2 cellular contexts compared by ENCODE assay signal in the genomic region with DNA sequence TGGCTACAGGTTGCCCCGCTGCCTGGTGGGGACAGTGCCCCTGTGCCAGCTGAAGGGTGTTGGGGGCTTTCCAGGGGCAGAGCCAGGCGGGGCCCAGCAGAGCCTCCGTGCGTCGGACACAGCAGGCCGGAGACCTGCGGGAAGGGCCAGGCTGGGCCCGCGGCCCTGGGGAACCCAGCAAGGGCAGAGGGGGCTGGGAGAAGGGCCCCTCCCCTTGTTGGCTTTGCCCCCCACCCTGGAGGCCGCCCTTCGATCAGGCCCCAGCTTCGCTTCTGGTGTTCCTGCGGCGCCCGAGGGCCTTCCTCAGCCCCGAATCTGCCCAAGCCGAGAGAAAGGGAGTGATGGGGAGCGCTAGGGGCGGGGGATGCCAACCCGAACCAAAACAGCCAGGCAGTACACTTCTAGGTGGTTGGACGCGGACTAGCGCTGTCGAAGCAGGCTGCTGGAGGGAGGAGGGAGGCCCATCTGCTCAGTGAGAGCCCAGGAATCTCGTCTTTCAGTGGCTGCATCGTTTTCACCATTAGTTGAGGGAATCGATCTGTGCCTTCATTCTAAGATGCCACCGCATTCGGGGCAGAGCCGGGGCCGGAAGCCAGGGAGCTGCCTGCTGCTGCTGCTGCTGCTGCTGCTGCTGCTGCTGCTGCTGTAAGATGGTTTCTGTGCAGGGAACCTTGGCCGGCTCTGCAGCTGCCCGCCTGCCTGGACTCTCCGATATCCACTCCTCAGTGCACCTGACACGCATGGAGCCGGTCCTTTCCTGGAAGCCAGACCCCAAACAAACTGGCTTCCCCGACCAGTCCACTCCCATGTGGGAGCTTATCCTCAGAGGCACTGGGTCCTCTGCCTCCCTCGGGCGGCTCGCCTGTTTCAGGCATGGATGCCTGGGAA.
TF ChIP-seq lines count a peak whose summit lies in the region.

No MANE protein-coding gene starts in this region.

TF ChIP-seq in GM23338, 12 proteins besides CTCF, POLR2A, EP300 and RAD21 (continued from another document and continues in another):
- TF ChIP-seq, protein P1, sequence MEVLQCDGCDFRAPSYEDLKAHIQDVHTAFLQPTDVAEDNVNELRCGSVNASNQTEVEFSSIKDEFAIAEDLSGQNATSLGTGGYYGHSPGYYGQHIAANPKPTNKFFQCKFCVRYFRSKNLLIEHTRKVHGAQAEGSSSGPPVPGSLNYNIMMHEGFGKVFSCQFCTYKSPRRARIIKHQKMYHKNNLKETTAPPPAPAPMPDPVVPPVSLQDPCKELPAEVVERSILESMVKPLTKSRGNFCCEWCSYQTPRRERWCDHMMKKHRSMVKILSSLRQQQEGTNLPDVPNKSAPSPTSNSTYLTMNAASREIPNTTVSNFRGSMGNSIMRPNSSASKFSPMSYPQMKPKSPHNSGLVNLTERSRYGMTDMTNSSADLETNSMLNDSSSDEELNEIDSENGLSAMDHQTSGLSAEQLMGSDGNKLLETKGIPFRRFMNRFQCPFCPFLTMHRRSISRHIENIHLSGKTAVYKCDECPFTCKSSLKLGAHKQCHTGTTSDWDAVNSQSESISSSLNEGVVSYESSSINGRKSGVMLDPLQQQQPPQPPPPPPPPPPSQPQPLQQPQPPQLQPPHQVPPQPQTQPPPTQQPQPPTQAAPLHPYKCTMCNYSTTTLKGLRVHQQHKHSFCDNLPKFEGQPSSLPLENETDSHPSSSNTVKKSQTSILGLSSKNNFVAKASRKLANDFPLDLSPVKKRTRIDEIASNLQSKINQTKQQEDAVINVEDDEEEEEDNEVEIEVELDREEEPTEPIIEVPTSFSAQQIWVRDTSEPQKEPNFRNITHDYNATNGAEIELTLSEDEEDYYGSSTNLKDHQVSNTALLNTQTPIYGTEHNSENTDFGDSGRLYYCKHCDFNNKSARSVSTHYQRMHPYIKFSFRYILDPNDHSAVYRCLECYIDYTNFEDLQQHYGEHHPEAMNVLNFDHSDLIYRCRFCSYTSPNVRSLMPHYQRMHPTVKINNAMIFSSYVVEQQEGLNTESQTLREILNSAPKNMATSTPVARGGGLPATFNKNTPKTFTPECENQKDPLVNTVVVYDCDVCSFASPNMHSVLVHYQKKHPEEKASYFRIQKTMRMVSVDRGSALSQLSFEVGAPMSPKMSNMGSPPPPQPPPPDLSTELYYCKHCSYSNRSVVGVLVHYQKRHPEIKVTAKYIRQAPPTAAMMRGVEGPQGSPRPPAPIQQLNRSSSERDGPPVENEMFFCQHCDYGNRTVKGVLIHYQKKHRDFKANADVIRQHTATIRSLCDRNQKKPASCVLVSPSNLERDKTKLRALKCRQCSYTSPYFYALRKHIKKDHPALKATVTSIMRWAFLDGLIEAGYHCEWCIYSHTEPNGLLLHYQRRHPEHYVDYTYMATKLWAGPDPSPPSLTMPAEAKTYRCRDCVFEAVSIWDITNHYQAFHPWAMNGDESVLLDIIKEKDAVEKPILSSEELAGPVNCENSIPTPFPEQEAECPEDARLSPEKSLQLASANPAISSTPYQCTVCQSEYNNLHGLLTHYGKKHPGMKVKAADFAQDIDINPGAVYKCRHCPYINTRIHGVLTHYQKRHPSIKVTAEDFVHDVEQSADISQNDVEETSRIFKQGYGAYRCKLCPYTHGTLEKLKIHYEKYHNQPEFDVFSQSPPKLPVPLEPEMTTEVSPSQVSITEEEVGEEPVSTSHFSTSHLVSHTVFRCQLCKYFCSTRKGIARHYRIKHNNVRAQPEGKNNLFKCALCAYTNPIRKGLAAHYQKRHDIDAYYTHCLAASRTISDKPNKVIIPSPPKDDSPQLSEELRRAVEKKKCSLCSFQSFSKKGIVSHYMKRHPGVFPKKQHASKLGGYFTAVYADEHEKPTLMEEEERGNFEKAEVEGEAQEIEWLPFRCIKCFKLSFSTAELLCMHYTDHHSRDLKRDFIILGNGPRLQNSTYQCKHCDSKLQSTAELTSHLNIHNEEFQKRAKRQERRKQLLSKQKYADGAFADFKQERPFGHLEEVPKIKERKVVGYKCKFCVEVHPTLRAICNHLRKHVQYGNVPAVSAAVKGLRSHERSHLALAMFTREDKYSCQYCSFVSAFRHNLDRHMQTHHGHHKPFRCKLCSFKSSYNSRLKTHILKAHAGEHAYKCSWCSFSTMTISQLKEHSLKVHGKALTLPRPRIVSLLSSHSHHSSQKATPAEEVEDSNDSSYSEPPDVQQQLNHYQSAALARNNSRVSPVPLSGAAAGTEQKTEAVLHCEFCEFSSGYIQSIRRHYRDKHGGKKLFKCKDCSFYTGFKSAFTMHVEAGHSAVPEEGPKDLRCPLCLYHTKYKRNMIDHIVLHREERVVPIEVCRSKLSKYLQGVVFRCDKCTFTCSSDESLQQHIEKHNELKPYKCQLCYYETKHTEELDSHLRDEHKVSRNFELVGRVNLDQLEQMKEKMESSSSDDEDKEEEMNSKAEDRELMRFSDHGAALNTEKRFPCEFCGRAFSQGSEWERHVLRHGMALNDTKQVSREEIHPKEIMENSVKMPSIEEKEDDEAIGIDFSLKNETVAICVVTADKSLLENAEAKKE (CRISPR knock-in tag; IDR thresholded peaks at IDR 0.05) = no peak
- TF ChIP-seq NANOG (IDR thresholded peaks at IDR 0.05; ENCODE audit: borderline replicate concordance) = no peak
- TF ChIP-seq CREB1 (CRISPR knock-in tag; IDR thresholded peaks at IDR 0.05; ENCODE audit: low read depth) = no peak
- TF ChIP-seq, protein P2, sequence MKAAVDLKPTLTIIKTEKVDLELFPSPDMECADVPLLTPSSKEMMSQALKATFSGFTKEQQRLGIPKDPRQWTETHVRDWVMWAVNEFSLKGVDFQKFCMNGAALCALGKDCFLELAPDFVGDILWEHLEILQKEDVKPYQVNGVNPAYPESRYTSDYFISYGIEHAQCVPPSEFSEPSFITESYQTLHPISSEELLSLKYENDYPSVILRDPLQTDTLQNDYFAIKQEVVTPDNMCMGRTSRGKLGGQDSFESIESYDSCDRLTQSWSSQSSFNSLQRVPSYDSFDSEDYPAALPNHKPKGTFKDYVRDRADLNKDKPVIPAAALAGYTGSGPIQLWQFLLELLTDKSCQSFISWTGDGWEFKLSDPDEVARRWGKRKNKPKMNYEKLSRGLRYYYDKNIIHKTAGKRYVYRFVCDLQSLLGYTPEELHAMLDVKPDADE (IDR thresholded peaks at IDR 0.05) = no peak
- no peak for TF ChIP-seq STAT1 (IDR thresholded peaks at IDR 0.05; ENCODE audit: unreplicated experiment)
- TF ChIP-seq ZNF331 (CRISPR knock-in tag; IDR thresholded peaks at IDR 0.05; ENCODE audit: low read depth) = no peak
- no peak for TF ChIP-seq JUNB (IDR thresholded peaks at IDR 0.05; ENCODE audit: unreplicated experiment)
- TF ChIP-seq POLR2AphosphoS5 (IDR thresholded peaks at IDR 0.05; ENCODE audit: low read depth) = no peak
- TF ChIP-seq ZNF114 (CRISPR knock-in tag; IDR thresholded peaks at IDR 0.05) = no peak

TF ChIP-seq in SK-N-SH treated with all-trans-retinoic acid at 6 μM for 48 hours, 23 proteins besides CTCF, POLR2A, EP300 and RAD21 (continued from another document):
- TF ChIP-seq, protein P3, sequence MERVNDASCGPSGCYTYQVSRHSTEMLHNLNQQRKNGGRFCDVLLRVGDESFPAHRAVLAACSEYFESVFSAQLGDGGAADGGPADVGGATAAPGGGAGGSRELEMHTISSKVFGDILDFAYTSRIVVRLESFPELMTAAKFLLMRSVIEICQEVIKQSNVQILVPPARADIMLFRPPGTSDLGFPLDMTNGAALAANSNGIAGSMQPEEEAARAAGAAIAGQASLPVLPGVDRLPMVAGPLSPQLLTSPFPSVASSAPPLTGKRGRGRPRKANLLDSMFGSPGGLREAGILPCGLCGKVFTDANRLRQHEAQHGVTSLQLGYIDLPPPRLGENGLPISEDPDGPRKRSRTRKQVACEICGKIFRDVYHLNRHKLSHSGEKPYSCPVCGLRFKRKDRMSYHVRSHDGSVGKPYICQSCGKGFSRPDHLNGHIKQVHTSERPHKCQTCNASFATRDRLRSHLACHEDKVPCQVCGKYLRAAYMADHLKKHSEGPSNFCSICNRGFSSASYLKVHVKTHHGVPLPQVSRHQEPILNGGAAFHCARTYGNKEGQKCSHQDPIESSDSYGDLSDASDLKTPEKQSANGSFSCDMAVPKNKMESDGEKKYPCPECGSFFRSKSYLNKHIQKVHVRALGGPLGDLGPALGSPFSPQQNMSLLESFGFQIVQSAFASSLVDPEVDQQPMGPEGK (CRISPR knock-in tag; IDR thresholded peaks at IDR 0.05; ENCODE audit: borderline replicate concordance) = no peak
- TF ChIP-seq BACH2 (CRISPR knock-in tag; IDR thresholded peaks at IDR 0.05; ENCODE audit: borderline replicate concordance) (no peak), PPARA (CRISPR knock-in tag; IDR thresholded peaks at IDR 0.05; ENCODE audit: borderline replicate concordance) (no peak), ZFP30 (CRISPR knock-in tag; IDR thresholded peaks at IDR 0.05) (no peak), ISL1 (CRISPR knock-in tag; IDR thresholded peaks at IDR 0.05) (no peak), CSDC2 (CRISPR knock-in tag; IDR thresholded peaks at IDR 0.05) (no peak), RARB (CRISPR knock-in tag; IDR thresholded peaks at IDR 0.05) (no peak)
